In the genomic region with DNA sequence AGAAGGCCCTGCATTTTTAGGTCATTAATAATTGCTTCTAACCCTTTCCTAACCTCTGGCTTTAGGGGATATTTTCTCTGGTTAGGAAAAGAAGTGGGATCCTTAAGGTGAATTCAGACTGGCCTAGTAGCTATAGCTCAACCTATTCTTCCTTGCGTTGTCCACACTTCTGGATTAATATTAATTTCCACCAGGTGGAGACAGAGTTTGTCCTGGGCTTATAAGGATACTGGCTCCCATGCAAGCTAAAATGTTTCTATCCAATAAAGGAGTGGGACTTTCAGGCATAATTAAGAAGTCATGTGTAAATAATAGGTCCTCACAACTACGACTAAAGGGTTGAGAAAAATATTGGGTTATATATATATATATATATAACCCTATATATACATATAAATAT, we compare ENCODE assay signal across 22 cellular contexts.
DNase-seq lines count a peak whose midpoint lies in the region; ATAC-seq and TF ChIP-seq lines count a peak whose summit lies in the region.
"Had no signal": no experiment of that assay in that cellular context is flagged by ENCODE, and none has a peak within 500 bp of the region (broad histone marks: within the 10 kb centered on the region; RNA-seq: fewer than 3 reads in every experiment).

No MANE protein-coding gene starts in this region.

- H3F3A ChIP-seq in SK-N-SH (replicated peaks; ENCODE audit: insufficient read depth) = no peaks in the 10 kb centered on the region

- peaks cover 0 to 8% (median 4%) of the 10 kb centered on the region in 8 donors for H3K9me3 Mint-ChIP-seq in CD4-positive, alpha-beta memory T cell
- H3K9me3 Mint-ChIP-seq: activated naive CD8-positive, alpha-beta T cell treated with anti-CD3 and anti-CD28 coated beads for 36 hours had no signal

- H3K27ac Mint-ChIP-seq in CD4-positive, alpha-beta memory T cell = no peak overlapping the region
- H3K27ac Mint-ChIP-seq: activated CD8-positive, alpha-beta T cell treated with anti-CD3 and anti-CD28 coated beads, Interleukin-2, amount 10 ng/mL, durations not matched to agents 7 days and 5 days; activated naive CD8-positive, alpha-beta T cell treated with anti-CD3 and anti-CD28 coated beads for 36 hours; CD8-positive, alpha-beta memory T cell had no signal

- no peaks in the 10 kb centered on the region for H3K9me2 ChIP-seq in SK-N-SH

- no peaks in the 10 kb centered on the region for H3K4me1 ChIP-seq in SK-N-SH (ENCODE audit: control insufficient read depth in 1 of 2, insufficient read depth in 2 of 2, low read depth in 1 of 2, low read length in 1 of 2)
- no peaks in the 10 kb centered on the region for H3K4me1 ChIP-seq in upper lobe of right lung
- H3K4me1 ChIP-seq in CD4-positive, alpha-beta memory T cell (ENCODE audit: insufficient read depth, low read length) = no peaks in the 10 kb centered on the region
- H3K4me1 ChIP-seq: left ventricle myocardium inferior, pancreas, sigmoid colon, vagina had no signal

- ATAC-seq in SK-N-SH treated with all-trans-retinoic acid at 6 μM for 48 hours (no peak), upper lobe of right lung (no peak)
- ATAC-seq: activated CD8-positive, alpha-beta T cell treated with anti-CD3 and anti-CD28 coated beads, Interleukin-2, amount 10 ng/mL, durations not matched to agents 7 days and 5 days; pancreas had no signal

- no peaks in the 10 kb centered on the region for H3K27me3 Mint-ChIP-seq in CD4-positive, alpha-beta memory T cell
- H3K27me3 Mint-ChIP-seq: activated naive CD8-positive, alpha-beta T cell treated with anti-CD3 and anti-CD28 coated beads for 36 hours had no signal

- no peak overlapping the region for H3K27ac ChIP-seq in SK-N-SH (ENCODE audit: low read depth in 2 of 2, low read length in 1 of 2)
- no peak overlapping the region for H3K27ac ChIP-seq in upper lobe of right lung
- H3K27ac ChIP-seq in CD4-positive, alpha-beta memory T cell (ENCODE audit: low read depth, low read length) = no peak overlapping the region
- H3K27ac ChIP-seq in dorsolateral prefrontal cortex = no peak overlapping the region
- H3K27ac ChIP-seq: left ventricle myocardium inferior, pancreas, sigmoid colon, vagina had no signal

- no peak overlapping the region for H3K4me2 ChIP-seq in SK-N-SH

- H3K36me3 Mint-ChIP-seq in CD4-positive, alpha-beta memory T cell = no peaks in the 10 kb centered on the region
- H3K36me3 Mint-ChIP-seq: activated naive CD8-positive, alpha-beta T cell treated with anti-CD3 and anti-CD28 coated beads for 36 hours; CD8-positive, alpha-beta memory T cell had no signal

- DNase-seq in SK-N-SH (no peak), RPMI7951 (ENCODE audit: low read depth) (peak; percentile 1), epithelial cell of proximal tubule (ENCODE audit: low read depth) (no peak), upper lobe of right lung (no peak), dorsolateral prefrontal cortex (no peak), NCI-H2196 treated with DMSO at 0.1 percent for 48 hours (lab: John Stamatoyannopoulos, UW; ENCODE audit: unreplicated experiment) (no peak)
- no peak for DNase-seq in CD4-positive, alpha-beta memory T cell
- DNase-seq: activated CD4-positive, CD25-positive, alpha-beta regulatory T cell; activated CD8-positive, alpha-beta T cell treated with anti-CD3 and anti-CD28 coated beads, Interleukin-2, amount 10 ng/mL, durations not matched to agents 7 days and 5 days; activated naive CD8-positive, alpha-beta T cell treated with anti-CD3 and anti-CD28 coated beads for 36 hours; activated T-cell treated with anti-CD3 and anti-CD28 coated beads, Interleukin-2, amount 50 U/mL, for 48 hours; CD8-positive, alpha-beta memory T cell; central memory CD4-positive, alpha-beta T cell; left ventricle myocardium inferior; NCI-H2227 treated with DMSO at 0.1 percent for 48 hours; SHP77; sigmoid colon; stimulated activated CD4-positive, alpha-beta T cell treated with anti-CD3 and anti-CD28 coated beads, Interleukin-2, amount 100 ng/mL, for 24 hours; T-helper 2 cell had no signal

- H3K4me3 Mint-ChIP-seq in CD4-positive, alpha-beta memory T cell = no peak overlapping the region
- H3K4me3 Mint-ChIP-seq: activated CD8-positive, alpha-beta T cell treated with anti-CD3 and anti-CD28 coated beads, Interleukin-2, amount 10 ng/mL, durations not matched to agents 7 days and 5 days; activated naive CD8-positive, alpha-beta T cell treated with anti-CD3 and anti-CD28 coated beads for 36 hours; CD8-positive, alpha-beta memory T cell had no signal

- TF ChIP-seq CTCF in SK-N-SH (IDR thresholded peaks at IDR 0.05) (peak; percentile 32), epithelial cell of proximal tubule (conservative IDR thresholded peaks at IDR 0.05; ENCODE audit: low read depth, low read length) (peak; percentile 49), upper lobe of right lung (IDR thresholded peaks at IDR 0.05) (peak; percentile 23), dorsolateral prefrontal cortex (IDR thresholded peaks at IDR 0.05 in 54 of 56, conservative IDR thresholded peaks at IDR 0.05 in 2 of 56; ENCODE audit: low read depth in 1 of 56, partially characterized antibody in 56 of 56) (peak in 2 of 56 donors; percentile 12 to 20)

- H3K4me1 Mint-ChIP-seq in CD4-positive, alpha-beta memory T cell = no peaks in the 10 kb centered on the region
- H3K4me1 Mint-ChIP-seq: activated naive CD8-positive, alpha-beta T cell treated with anti-CD3 and anti-CD28 coated beads for 36 hours; CD8-positive, alpha-beta memory T cell had no signal

- H3K36me3 ChIP-seq in SK-N-SH (replicated peaks in 1 of 2; ENCODE audit: control insufficient read depth in 1 of 2, insufficient read depth in 2 of 2, low read length in 1 of 2) (no peaks in the 10 kb centered on the region), upper lobe of right lung (no peaks in the 10 kb centered on the region)
- H3K36me3 ChIP-seq in CD4-positive, alpha-beta memory T cell (ENCODE audit: insufficient read depth, low read length) = no peaks in the 10 kb centered on the region
- H3K36me3 ChIP-seq: left ventricle myocardium inferior, pancreas, sigmoid colon, vagina had no signal

- no peaks in the 10 kb centered on the region for H3K9me3 ChIP-seq in SK-N-SH
- no peaks in the 10 kb centered on the region for H3K9me3 ChIP-seq in upper lobe of right lung
- no peaks in the 10 kb centered on the region for H3K9me3 ChIP-seq in CD4-positive, alpha-beta memory T cell (ENCODE audit: control insufficient read depth in 1 of 2, low read length in 2 of 2)
- H3K9me3 ChIP-seq: left ventricle myocardium inferior, pancreas, sigmoid colon, vagina had no signal

- TF ChIP-seq RAD21 in SK-N-SH (IDR thresholded peaks at IDR 0.05; ENCODE audit: low read length) = peak; percentile 28; the same call in 1 of the 2 replicates

- no peaks in the 10 kb centered on the region for H3K79me2 ChIP-seq in SK-N-SH (ENCODE audit: insufficient read depth)

- WGBS in SK-N-SH (ENCODE audit: low lambda C conversion rate) = 13% methylated on average over 2 of the region's 2 CpGs

- H3K27me3 ChIP-seq in SK-N-SH (ENCODE audit: insufficient read depth) (no peaks in the 10 kb centered on the region), upper lobe of right lung (no peaks in the 10 kb centered on the region), dorsolateral prefrontal cortex (peaks cover 0 to 72% (median 18%) of the 10 kb centered on the region in 45 donors)
- H3K27me3 ChIP-seq in CD4-positive, alpha-beta memory T cell (ENCODE audit: insufficient read depth, low read length) = no peaks in the 10 kb centered on the region
- H3K27me3 ChIP-seq: pancreas, sigmoid colon, vagina had no signal

- no peak overlapping the region for H3K9ac ChIP-seq in SK-N-SH

- H2AFZ ChIP-seq in SK-N-SH (ENCODE audit: low read depth) = no peak overlapping the region

- POLR2A ChIA-PET in SK-N-SH (lab: Yijun Ruan, JAX) = no interaction called here
- POLR2A ChIA-PET in CD4-positive, alpha-beta memory T cell (lab: Charles Lee; ENCODE audit: partially characterized antibody) = no interaction called here

- no peak overlapping the region for H3K4me3 ChIP-seq in SK-N-SH (ENCODE audit: low read depth in 2 of 2, low read length in 1 of 2)
- H3K4me3 ChIP-seq in epithelial cell of proximal tubule (ENCODE audit: low read depth, low read length) = no peak overlapping the region
- no peak overlapping the region for H3K4me3 ChIP-seq in upper lobe of right lung
- no peak overlapping the region for H3K4me3 ChIP-seq in CD4-positive, alpha-beta memory T cell (ENCODE audit: low read length in 2 of 2)
- H3K4me3 ChIP-seq in dorsolateral prefrontal cortex = no peak overlapping the region
- H3K4me3 ChIP-seq: left ventricle myocardium inferior, pancreas, sigmoid colon, vagina had no signal

- TF ChIP-seq EP300 in SK-N-SH (IDR thresholded peaks at IDR 0.05; ENCODE audit: borderline replicate concordance in 1 of 2, low read depth in 1 of 2, low read length in 1 of 2) = no peak

- H4K20me1 ChIP-seq in SK-N-SH (ENCODE audit: insufficient read depth) = no peaks in the 10 kb centered on the region

- intact Hi-C loops in upper lobe of right lung (cut with DNase I) = no loop called here
- intact Hi-C loops in CD4-positive, alpha-beta memory T cell (cut with micrococcal nuclease) = no loop called here
- intact Hi-C loops in dorsolateral prefrontal cortex (cut with DNase I) = no loop called here

- CTCF ChIA-PET in SK-N-SH (lab: Yijun Ruan, JAX) = no interaction called here
- CTCF ChIA-PET in CD4-positive, alpha-beta memory T cell (lab: Charles Lee; ENCODE audit: partially characterized antibody) = no interaction called here

TF ChIP-seq in SK-N-SH, 30 proteins besides CTCF, POLR2A, EP300 and RAD21:
- TF ChIP-seq SMC3 (IDR thresholded peaks at IDR 0.05; ENCODE audit: low read depth, low read length) (0 out of 2 replicates have a peak, but pooled peaks have one; percentile 7), TCF12 (IDR thresholded peaks at IDR 0.05) (no peak)

TF ChIP-seq in SK-N-SH treated with all-trans-retinoic acid at 6 μM for 48 hours, 23 proteins besides CTCF, POLR2A, EP300 and RAD21:
- TF ChIP-seq SNAI2 (CRISPR knock-in tag; IDR thresholded peaks at IDR 0.05) = no peak
- TF ChIP-seq TCF4 (CRISPR knock-in tag; IDR thresholded peaks at IDR 0.05; ENCODE audit: borderline replicate concordance) = no peak
- TF ChIP-seq OSR1 (CRISPR knock-in tag; IDR thresholded peaks at IDR 0.05) = no peak
- TF ChIP-seq ESRRG (CRISPR knock-in tag; IDR thresholded peaks at IDR 0.05) = no peak
- no peak for TF ChIP-seq CSDC2 (CRISPR knock-in tag; IDR thresholded peaks at IDR 0.05)
- no peak for TF ChIP-seq ZFP3 (CRISPR knock-in tag; IDR thresholded peaks at IDR 0.05)
- TF ChIP-seq, protein P1, sequence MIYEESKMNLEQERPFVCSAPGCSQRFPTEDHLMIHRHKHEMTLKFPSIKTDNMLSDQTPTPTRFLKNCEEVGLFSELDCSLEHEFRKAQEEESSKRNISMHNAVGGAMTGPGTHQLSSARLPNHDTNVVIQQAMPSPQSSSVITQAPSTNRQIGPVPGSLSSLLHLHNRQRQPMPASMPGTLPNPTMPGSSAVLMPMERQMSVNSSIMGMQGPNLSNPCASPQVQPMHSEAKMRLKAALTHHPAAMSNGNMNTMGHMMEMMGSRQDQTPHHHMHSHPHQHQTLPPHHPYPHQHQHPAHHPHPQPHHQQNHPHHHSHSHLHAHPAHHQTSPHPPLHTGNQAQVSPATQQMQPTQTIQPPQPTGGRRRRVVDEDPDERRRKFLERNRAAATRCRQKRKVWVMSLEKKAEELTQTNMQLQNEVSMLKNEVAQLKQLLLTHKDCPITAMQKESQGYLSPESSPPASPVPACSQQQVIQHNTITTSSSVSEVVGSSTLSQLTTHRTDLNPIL (CRISPR knock-in tag; IDR thresholded peaks at IDR 0.05; ENCODE audit: low read depth) = no peak
- TF ChIP-seq PPARA (CRISPR knock-in tag; IDR thresholded peaks at IDR 0.05; ENCODE audit: borderline replicate concordance) = no peak
